In the genomic region with DNA sequence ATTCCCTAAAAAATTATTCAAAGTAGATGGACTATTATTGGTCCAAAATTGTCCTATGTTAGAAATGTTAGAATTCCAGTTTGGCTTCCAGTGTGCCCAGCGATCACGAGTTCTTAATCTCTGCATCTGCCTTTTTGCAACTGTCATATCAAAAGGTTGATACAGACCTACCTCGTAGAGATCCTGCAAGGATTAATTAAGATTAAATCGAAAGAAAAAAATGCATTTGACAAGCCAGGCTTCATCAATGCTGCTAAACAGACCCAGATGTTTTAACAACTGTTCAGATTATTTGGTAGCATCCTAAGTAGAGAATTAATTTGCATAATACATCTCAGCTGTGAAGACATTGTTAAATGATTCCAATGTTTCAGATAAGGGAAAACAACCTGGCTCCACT, we compare ENCODE assay signal across 1 cellular context.
TF ChIP-seq lines count a peak whose summit lies in the region.

No MANE protein-coding gene starts in this region.

TF ChIP-seq in SK-N-SH, 30 proteins besides CTCF, POLR2A, EP300 and RAD21 (continued from another document):
- TF ChIP-seq, protein P1, sequence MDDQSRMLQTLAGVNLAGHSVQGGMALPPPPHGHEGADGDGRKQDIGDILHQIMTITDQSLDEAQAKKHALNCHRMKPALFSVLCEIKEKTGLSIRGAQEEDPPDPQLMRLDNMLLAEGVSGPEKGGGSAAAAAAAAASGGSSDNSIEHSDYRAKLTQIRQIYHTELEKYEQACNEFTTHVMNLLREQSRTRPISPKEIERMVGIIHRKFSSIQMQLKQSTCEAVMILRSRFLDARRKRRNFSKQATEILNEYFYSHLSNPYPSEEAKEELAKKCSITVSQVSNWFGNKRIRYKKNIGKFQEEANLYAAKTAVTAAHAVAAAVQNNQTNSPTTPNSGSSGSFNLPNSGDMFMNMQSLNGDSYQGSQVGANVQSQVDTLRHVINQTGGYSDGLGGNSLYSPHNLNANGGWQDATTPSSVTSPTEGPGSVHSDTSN (IDR thresholded peaks at IDR 0.05): no peak
- TF ChIP-seq, protein P2, sequence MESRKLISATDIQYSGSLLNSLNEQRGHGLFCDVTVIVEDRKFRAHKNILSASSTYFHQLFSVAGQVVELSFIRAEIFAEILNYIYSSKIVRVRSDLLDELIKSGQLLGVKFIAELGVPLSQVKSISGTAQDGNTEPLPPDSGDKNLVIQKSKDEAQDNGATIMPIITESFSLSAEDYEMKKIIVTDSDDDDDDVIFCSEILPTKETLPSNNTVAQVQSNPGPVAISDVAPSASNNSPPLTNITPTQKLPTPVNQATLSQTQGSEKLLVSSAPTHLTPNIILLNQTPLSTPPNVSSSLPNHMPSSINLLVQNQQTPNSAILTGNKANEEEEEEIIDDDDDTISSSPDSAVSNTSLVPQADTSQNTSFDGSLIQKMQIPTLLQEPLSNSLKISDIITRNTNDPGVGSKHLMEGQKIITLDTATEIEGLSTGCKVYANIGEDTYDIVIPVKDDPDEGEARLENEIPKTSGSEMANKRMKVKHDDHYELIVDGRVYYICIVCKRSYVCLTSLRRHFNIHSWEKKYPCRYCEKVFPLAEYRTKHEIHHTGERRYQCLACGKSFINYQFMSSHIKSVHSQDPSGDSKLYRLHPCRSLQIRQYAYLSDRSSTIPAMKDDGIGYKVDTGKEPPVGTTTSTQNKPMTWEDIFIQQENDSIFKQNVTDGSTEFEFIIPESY (IDR thresholded peaks at IDR 0.05; ENCODE audit: borderline replicate concordance, low read depth): no peak
- TF ChIP-seq NFIC (IDR thresholded peaks at IDR 0.05; ENCODE audit: borderline replicate concordance) (no peak), RCOR1 (IDR thresholded peaks at IDR 0.05; ENCODE audit: low read length) (peak; percentile 84; the same call in 1 of the 2 replicates), FOXM1 (IDR thresholded peaks at IDR 0.05; ENCODE audit: low read depth) (no peak)
- TF ChIP-seq, protein P3, sequence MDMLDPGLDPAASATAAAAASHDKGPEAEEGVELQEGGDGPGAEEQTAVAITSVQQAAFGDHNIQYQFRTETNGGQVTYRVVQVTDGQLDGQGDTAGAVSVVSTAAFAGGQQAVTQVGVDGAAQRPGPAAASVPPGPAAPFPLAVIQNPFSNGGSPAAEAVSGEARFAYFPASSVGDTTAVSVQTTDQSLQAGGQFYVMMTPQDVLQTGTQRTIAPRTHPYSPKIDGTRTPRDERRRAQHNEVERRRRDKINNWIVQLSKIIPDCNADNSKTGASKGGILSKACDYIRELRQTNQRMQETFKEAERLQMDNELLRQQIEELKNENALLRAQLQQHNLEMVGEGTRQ (IDR thresholded peaks at IDR 0.05; ENCODE audit: borderline replicate concordance, low read depth, low read length): no peak
